Comparison of ENCODE assay signal across 20 cellular contexts in genomic region chr4:8699479-8700145, GRCh38.
"Had no signal": no experiment of that assay in that cellular context is flagged by ENCODE, and none has a peak within 500 bp of the region (broad histone marks: within the 10 kb centered on the region; RNA-seq: fewer than 3 reads in every experiment).

No MANE protein-coding gene starts in this region.

- FAIRE-seq: colon, endothelial cell of umbilical vein, small intestine, TTC549 had no signal

- H3K4me1 ChIP-seq: adrenal gland, foreskin keratinocyte, right atrium auricular region, SJCRH30 had no signal

- H3K27me3 ChIP-seq: adrenal gland, foreskin keratinocyte, right atrium auricular region had no signal

- DNase-seq: activated B cell treated with CpG ODN at 0.5 μM for 24 hours; activated CD4-positive, alpha-beta T cell treated with anti-CD3 and anti-CD28 coated beads for 48 hours; activated CD8-positive, alpha-beta T cell treated with anti-CD3 and anti-CD28 coated beads for 36 hours; foreskin keratinocyte; left colon; naive thymus-derived CD8-positive, alpha-beta T cell; SJCRH30; small intestine; stimulated activated CD4-positive, alpha-beta T cell treated with anti-CD3 and anti-CD28 coated beads, Interleukin-4, amount 100 ng/mL, for 4 hours; stimulated activated CD8-positive, alpha-beta memory T cell treated with anti-CD3 and anti-CD28 coated beads, Interleukin-4, amount 100 ng/mL, for 48 hours; stimulated activated naive CD4-positive, alpha-beta T cell treated with Interleukin-2 at 50 U/mL for 16 hours; SW 1271 had no signal

- H3K36me3 ChIP-seq: adrenal gland, cardiac muscle cell, neutrophil, right atrium auricular region, SJCRH30 had no signal

- H3K27ac ChIP-seq: adrenal gland, cardiac muscle cell, foreskin keratinocyte, neutrophil, right atrium auricular region, SJCRH30 had no signal

- ATAC-seq: activated CD8-positive, alpha-beta T cell treated with anti-CD3 and anti-CD28 coated beads for 36 hours; activated T-helper 17 cell treated with anti-CD3 and anti-CD28 coated beads, Interleukin-2, amount 50 U/mL, for 72 hours; foreskin keratinocyte; left colon; naive thymus-derived CD8-positive, alpha-beta T cell had no signal

- H3K9me3 ChIP-seq: adrenal gland, neutrophil, SJCRH30 had no signal

- H3K4me3 ChIP-seq: adrenal gland, cardiac muscle cell, right atrium auricular region, SJCRH30 had no signal
